8 cellular contexts compared by ENCODE assay signal in the genomic region with DNA sequence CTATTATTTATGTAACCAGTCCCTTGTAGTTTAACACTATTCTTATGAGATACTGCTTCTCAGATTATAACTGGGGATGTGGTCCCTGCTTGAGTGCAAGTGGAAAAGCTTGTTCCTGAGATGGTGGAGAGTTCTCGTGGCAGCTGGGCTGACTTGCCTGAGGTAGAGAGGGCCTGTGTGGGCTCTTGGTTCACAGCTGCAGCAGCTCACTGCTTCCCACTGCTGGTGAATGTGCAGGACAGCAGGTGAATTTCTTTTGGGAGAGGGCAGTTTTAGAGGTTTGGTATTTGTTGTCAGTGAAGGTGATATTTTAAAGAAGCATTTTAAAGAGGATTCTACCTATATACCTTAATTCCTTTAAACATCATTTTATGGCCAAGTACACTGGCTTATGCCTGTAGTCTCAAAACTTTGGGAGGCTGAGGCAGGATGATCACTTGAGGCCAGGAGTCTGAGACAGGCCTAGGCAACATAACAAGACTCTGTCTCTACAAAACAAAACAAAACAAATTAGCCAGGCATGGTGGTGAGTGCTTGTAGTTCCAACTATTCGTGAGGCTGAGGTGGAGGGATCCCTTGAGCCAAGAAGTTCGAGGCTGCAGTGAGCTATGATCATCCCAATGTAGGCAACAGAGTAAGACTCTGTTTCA.
DNase-seq lines count a peak whose midpoint lies in the region; ATAC-seq and TF ChIP-seq lines count a peak whose summit lies in the region.

No MANE protein-coding gene starts in this region.

- WGBS in tibial nerve, 2 donors: 22 to 25% methylated on average over 3 of the region's 3 CpGs

- DNase-seq in Daoy (ENCODE audit: low read depth) (peak; percentile 70), KBM-7 (peak; percentile 87), Panc1 (ENCODE audit: low read depth, low spot score) (peak; percentile 73), fibroblast of the aortic adventitia (ENCODE audit: low read depth) (peak; percentile 80), nucleus accumbens (lab: John Stamatoyannopoulos, UW) (peak in 49 of 56 donors; percentile 7 to 72 (median 39)), tibial nerve (ENCODE audit: low spot score in 2 of 2) (peak in 1 of 2 donors; percentile 38)
- DNase-seq in activated T-cell treated with anti-CD3 and anti-CD28 coated beads, Interleukin-2, amount 50 U/mL, for 72 hours: peak; percentile 58 to 62

- H3K36me3 Mint-ChIP-seq in activated T-cell treated with anti-CD3 and anti-CD28 coated beads, Interleukin-2, amount 50 U/mL, for 72 hours (ENCODE audit: insufficient read depth in 2 of 2): peaks cover 0 to 3% of the 10 kb centered on the region in 2 donors

- ATAC-seq in GM21717 (IDR thresholded peaks at IDR 0.05; ENCODE audit: unreplicated experiment) (peak; percentile 84), Panc1 (peak; percentile 96)
- peak; percentile 88 to 93 for ATAC-seq in activated T-cell treated with anti-CD3 and anti-CD28 coated beads, Interleukin-2, amount 50 U/mL, for 72 hours (replicated peaks in 1 of 2)

- POLR2A ChIA-PET in Panc1 (lab: Charles Lee): interaction anchor here (0.6 to 0.7 kb wide), 2 partner anchors 18 to 170 kb away, joined by 6 to 8 read pairs; partner anchors contain the start of gene KCNG3

- H3K4me3 ChIP-seq in Panc1 (ENCODE audit: low read depth in 2 of 2, low read length in 2 of 2) (no peak overlapping the region), fibroblast of the aortic adventitia (ENCODE audit: low read depth, low read length) (no peak overlapping the region), tibial nerve (no peak overlapping the region)

- CTCF ChIA-PET in Panc1 (lab: Charles Lee): interaction anchor here (0.5 to 1.1 kb wide), 5 partner anchors 55 to 492 kb away, joined by 3 to 5 read pairs (median 3); no protein-coding TSS in a partner anchor

- no peak overlapping the region for H3K27ac ChIP-seq in Panc1 (ENCODE audit: low read length)
- no peak overlapping the region for H3K27ac ChIP-seq in tibial nerve

- BruUV-seq in Panc1 (replicated peaks; lab: Mats Ljungman, UMichigan): no TSS peak

- H3K4me3 Mint-ChIP-seq in activated T-cell treated with anti-CD3 and anti-CD28 coated beads, Interleukin-2, amount 50 U/mL, for 72 hours: no peak overlapping the region

- H3K9me3 Mint-ChIP-seq in activated T-cell treated with anti-CD3 and anti-CD28 coated beads, Interleukin-2, amount 50 U/mL, for 72 hours: no peaks in the 10 kb centered on the region

- no peaks in the 10 kb centered on the region for H3K9me3 ChIP-seq in Panc1 (ENCODE audit: control insufficient read depth, insufficient read depth, low read depth, low read length)
- H3K9me3 ChIP-seq in tibial nerve: no peaks in the 10 kb centered on the region

- TF ChIP-seq EP300 in tibial nerve (IDR thresholded peaks at IDR 0.05): no peak

- H3K4me1 ChIP-seq in Panc1 (ENCODE audit: control insufficient read depth, insufficient read depth, low read length): no peaks in the 10 kb centered on the region
- peaks cover 0 to 16% (median under 1%) of the 10 kb centered on the region in 4 donors for H3K4me1 ChIP-seq in tibial nerve

- no peaks in the 10 kb centered on the region for H3K36me3 ChIP-seq in Panc1 (ENCODE audit: control insufficient read depth, insufficient read depth, low read length)
- H3K36me3 ChIP-seq in tibial nerve: no peaks in the 10 kb centered on the region

- TF ChIP-seq CTCF in Panc1 (IDR thresholded peaks at IDR 0.05) (peak; percentile 99), fibroblast of the aortic adventitia (IDR thresholded peaks at IDR 0.05; ENCODE audit: insufficient read depth, low read length) (peak; percentile 100), tibial nerve (IDR thresholded peaks at IDR 0.05) (peak; percentile 83 to 93 (median 91))

- H3K27me3 ChIP-seq in Panc1 (ENCODE audit: control insufficient read depth, insufficient read depth, low read length) (no peaks in the 10 kb centered on the region), tibial nerve (no peaks in the 10 kb centered on the region)

- no peaks in the 10 kb centered on the region for H3K27me3 Mint-ChIP-seq in activated T-cell treated with anti-CD3 and anti-CD28 coated beads, Interleukin-2, amount 50 U/mL, for 72 hours (ENCODE audit: low read depth)

- H3K27ac Mint-ChIP-seq in activated T-cell treated with anti-CD3 and anti-CD28 coated beads, Interleukin-2, amount 50 U/mL, for 72 hours: no peak overlapping the region

- peaks cover 14% of the 10 kb centered on the region for H3K4me1 Mint-ChIP-seq in activated T-cell treated with anti-CD3 and anti-CD28 coated beads, Interleukin-2, amount 50 U/mL, for 72 hours (ENCODE audit: low read depth)

- in situ Hi-C loops in KBM-7 (cut with MboI; ENCODE audit: low pct_unique_long_range_greater_than_20kb, low sequenced_read_pairs) (no loop called here), Panc1 (cut with HindIII; ENCODE audit: low pct_unique_long_range_greater_than_20kb, low sequenced_read_pairs) (no loop called here)

- intact Hi-C loops in Panc1 (cut with micrococcal nuclease; ENCODE audit: unreplicated experiment): loop anchor here (2.0 to 10.0 kb wide), 3 partner anchors 151 to 278 kb away; no protein-coding TSS in a partner anchor

- TF ChIP-seq POLR2A in tibial nerve (IDR thresholded peaks at IDR 0.05): no peak
